2 cellular contexts compared by ENCODE assay signal in genomic region chr15:73844356-73844755, GRCh38.
TF ChIP-seq lines count a peak whose summit lies in the region.

No MANE protein-coding gene starts in this region.

TF ChIP-seq in IMR-90, 13 proteins besides CTCF, POLR2A, EP300 and RAD21:
- TF ChIP-seq MAFK (IDR thresholded peaks at IDR 0.05; ENCODE audit: low read depth, low read length), result no peak
- TF ChIP-seq, protein P1, sequence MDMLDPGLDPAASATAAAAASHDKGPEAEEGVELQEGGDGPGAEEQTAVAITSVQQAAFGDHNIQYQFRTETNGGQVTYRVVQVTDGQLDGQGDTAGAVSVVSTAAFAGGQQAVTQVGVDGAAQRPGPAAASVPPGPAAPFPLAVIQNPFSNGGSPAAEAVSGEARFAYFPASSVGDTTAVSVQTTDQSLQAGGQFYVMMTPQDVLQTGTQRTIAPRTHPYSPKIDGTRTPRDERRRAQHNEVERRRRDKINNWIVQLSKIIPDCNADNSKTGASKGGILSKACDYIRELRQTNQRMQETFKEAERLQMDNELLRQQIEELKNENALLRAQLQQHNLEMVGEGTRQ (IDR thresholded peaks at IDR 0.05; ENCODE audit: low read depth, low read length), result no peak
- TF ChIP-seq BHLHE40 (IDR thresholded peaks at IDR 0.05; ENCODE audit: low read depth, low read length), result no peak
- no peak for TF ChIP-seq RCOR1 (IDR thresholded peaks at IDR 0.05; ENCODE audit: insufficient replicate concordance, low read length)

TF ChIP-seq in K562, 482 proteins besides CTCF, POLR2A, EP300 and RAD21:
- TF ChIP-seq ARNT (IDR thresholded peaks at IDR 0.05) (no peak), ATF3 (IDR thresholded peaks at IDR 0.05) (peak; percentile 12; the same call in 1 of the 2 replicates), ATF3 (CRISPR knock-in tag; conservative IDR thresholded peaks at IDR 0.05) (no peak)
